Comparison of ENCODE assay signal across 1 cellular context in genomic region chr10:28054211-28054888, GRCh38.
TF ChIP-seq lines count a peak whose summit lies in the region.

No MANE protein-coding gene starts in this region.

TF ChIP-seq in HCT116, 20 proteins besides CTCF, POLR2A, EP300 and RAD21 (continued from another document):
- TF ChIP-seq SRF (IDR thresholded peaks at IDR 0.05; ENCODE audit: low read depth) (no peak; the same call in 1 of the 2 replicates), ZFX (IDR thresholded peaks at IDR 0.05) (no peak)
TF ChIP-seq in HCT116: peak in this region for 5.
